13 cellular contexts compared by ENCODE assay signal in genomic region chr4:26372076-26372475, GRCh38. TPM values are rescaled to one million over a fixed set of nuclear protein-coding genes. Genes with fewer than 3 reads are reported as not detected.
DNase-seq lines count a peak whose midpoint lies in the region; ATAC-seq, FAIRE-seq and TF ChIP-seq lines count a peak whose summit lies in the region.
"Had no signal": no experiment of that assay in that cellular context is flagged by ENCODE, and none has a peak within 500 bp of the region (broad histone marks: within the 10 kb centered on the region; RNA-seq: fewer than 3 reads in every experiment).

No MANE protein-coding gene starts in this region.

- 87% methylated on average over 3 of the region's 3 CpGs for WGBS in A549 (ENCODE audit: missing lambda C conversion rate)
- 95% methylated on average over 3 of the region's 3 CpGs for WGBS in SK-N-SH (ENCODE audit: low lambda C conversion rate)

- TF ChIP-seq RAD21 in A549 (conservative IDR thresholded peaks at IDR 0.05 in 1 of 2, IDR thresholded peaks at IDR 0.05 in 1 of 2) (no peak), SK-N-SH (IDR thresholded peaks at IDR 0.05; ENCODE audit: low read length) (no peak)

- TF ChIP-seq CTCF in A549 (IDR thresholded peaks at IDR 0.05): no peak
- no peak for TF ChIP-seq CTCF in DOHH2 (IDR thresholded peaks at IDR 0.05; ENCODE audit: low read depth, low read length, poor library complexity, severe bottlenecking)
- TF ChIP-seq CTCF in SK-N-SH (IDR thresholded peaks at IDR 0.05): no peak

- H3K9me2 ChIP-seq in DOHH2 (replicated peaks; ENCODE audit: control insufficient read depth, low read length) (no peaks in the 10 kb centered on the region), SK-N-SH (no peaks in the 10 kb centered on the region)

- H2AFZ ChIP-seq in SK-N-SH (ENCODE audit: low read depth): no peak overlapping the region
- H2AFZ ChIP-seq: parathyroid adenoma had no signal

- no peak overlapping the region for H3K9ac ChIP-seq in SK-N-SH
- H3K9ac ChIP-seq: parathyroid adenoma had no signal

- POLR2A ChIA-PET in A549 (lab: Yijun Ruan, JAX): no interaction called here
- POLR2A ChIA-PET in SK-N-SH (lab: Yijun Ruan, JAX): no interaction called here

- no peaks in the 10 kb centered on the region for H3K27me3 ChIP-seq in DOHH2 (ENCODE audit: control insufficient read depth, low read length)
- no peaks in the 10 kb centered on the region for H3K27me3 ChIP-seq in SK-N-SH (ENCODE audit: insufficient read depth)
- H3K27me3 ChIP-seq: thyroid gland had no signal

- H3K27ac ChIP-seq in A549: no peak overlapping the region
- 0 out of 2 replicates have a peak overlapping the region, but pooled peaks have one; percentile 51 for H3K27ac ChIP-seq in DOHH2 (ENCODE audit: low read depth, low read length)
- H3K27ac ChIP-seq in SK-N-SH (ENCODE audit: low read depth in 2 of 2, low read length in 1 of 2): peak overlapping the region; percentile 37 to 62; a peak in 3 of 4 replicates
- H3K27ac ChIP-seq: parathyroid adenoma, thyroid gland had no signal

- H3K79me2 ChIP-seq in DOHH2 (ENCODE audit: control insufficient read depth, low read length) (peaks cover 95% of the 10 kb centered on the region), SK-N-SH (ENCODE audit: insufficient read depth) (peaks cover 71% of the 10 kb centered on the region)

- peaks cover 9% of the 10 kb centered on the region for H3F3A ChIP-seq in DOHH2 (ENCODE audit: control insufficient read depth, insufficient read depth)
- peaks cover 10% of the 10 kb centered on the region for H3F3A ChIP-seq in SK-N-SH (replicated peaks; ENCODE audit: insufficient read depth)

- H4K20me1 ChIP-seq in DOHH2 (ENCODE audit: control insufficient read depth, insufficient read depth, low read depth, low read length) (peaks cover 41% of the 10 kb centered on the region), SK-N-SH (ENCODE audit: insufficient read depth) (no peaks in the 10 kb centered on the region; the same call in 1 of the 2 replicates)

- peaks cover 8% of the 10 kb centered on the region; the same call in 1 of the 2 replicates for H3K36me3 ChIP-seq in DOHH2 (ENCODE audit: control insufficient read depth, low read length)
- peaks cover 0 to 6% of the 10 kb centered on the region in 2 experiments for H3K36me3 ChIP-seq in SK-N-SH (replicated peaks in 1 of 2; ENCODE audit: control insufficient read depth in 1 of 2, insufficient read depth in 2 of 2, low read length in 1 of 2)
- H3K36me3 ChIP-seq: thyroid gland had no signal

- peak overlapping the region; percentile 47 for H3K4me2 ChIP-seq in A549
- H3K4me2 ChIP-seq in DOHH2 (ENCODE audit: low read length): peak overlapping the region; percentile 73
- H3K4me2 ChIP-seq in SK-N-SH: no peak overlapping the region

- DNase-seq in A549 (ENCODE audit: low read depth in 1 of 2, low spot score in 1 of 2): no peak
- DNase-seq in SK-N-SH: no peak
- DNase-seq in left lobe of liver (ENCODE audit: low spot score): no peak
- no peak for DNase-seq in NCI-H2171 (lab: John Stamatoyannopoulos, UW)
- no peak for DNase-seq in NCI-H2107 treated with DMSO at 0.1 percent for 48 hours (lab: John Stamatoyannopoulos, UW; ENCODE audit: unreplicated experiment)
- DNase-seq: activated naive CD4-positive, alpha-beta T cell treated with anti-CD3 and anti-CD28 coated beads, Interleukin-2, amount 50 U/mL, for 16 hours; cerebellar nuclear complex; effector CD8-positive, alpha-beta T cell; left cardiac atrium had no signal

- H3K4me1 ChIP-seq in A549: peaks cover 35% of the 10 kb centered on the region
- peaks cover 40% of the 10 kb centered on the region for H3K4me1 ChIP-seq in DOHH2 (ENCODE audit: control insufficient read depth, low read length)
- peaks cover 15 to 35% of the 10 kb centered on the region in 2 experiments; a peak in 3 of 4 replicates for H3K4me1 ChIP-seq in SK-N-SH (ENCODE audit: control insufficient read depth in 1 of 2, insufficient read depth in 2 of 2, low read depth in 1 of 2, low read length in 1 of 2)
- H3K4me1 ChIP-seq: parathyroid adenoma had no signal

- H3K4me3 ChIP-seq in A549 (no peak overlapping the region), DOHH2 (ENCODE audit: low read length) (peak overlapping the region; percentile 50), SK-N-SH (ENCODE audit: low read depth in 2 of 2, low read length in 1 of 2) (no peak overlapping the region)
- H3K4me3 ChIP-seq: thyroid gland had no signal

- CTCF ChIA-PET in A549 (lab: Yijun Ruan, JAX) (interaction anchor here (1.1 kb wide), 1 partner anchor 42 kb away, joined by 3 read pairs; no protein-coding TSS in a partner anchor), SK-N-SH (lab: Yijun Ruan, JAX) (interaction anchor here (1.0 to 1.6 kb wide), 3 partner anchors 11 to 41 kb away, joined by 3 to 6 read pairs (median 4); no protein-coding TSS in a partner anchor)

- TF ChIP-seq EP300 in A549 (IDR thresholded peaks at IDR 0.05): no peak
- TF ChIP-seq EP300 in SK-N-SH (IDR thresholded peaks at IDR 0.05; ENCODE audit: borderline replicate concordance in 1 of 2, low read depth in 1 of 2, low read length in 1 of 2): no peak

- H3K9me3 ChIP-seq in A549 (no peaks in the 10 kb centered on the region), DOHH2 (ENCODE audit: control insufficient read depth, insufficient read depth, low read length) (no peaks in the 10 kb centered on the region), SK-N-SH (no peaks in the 10 kb centered on the region)
- H3K9me3 ChIP-seq: thyroid gland had no signal

- no peak for TF ChIP-seq POLR2A in A549 (IDR thresholded peaks at IDR 0.05; ENCODE audit: low read length)

- no peak for ATAC-seq in A549
- ATAC-seq in left lobe of liver: peak; percentile 36
- no peak for ATAC-seq in GM21576 (IDR thresholded peaks at IDR 0.05; ENCODE audit: unreplicated experiment)

- FAIRE-seq in A549 (lab: Jason Lieb, UNC): no peak

TF ChIP-seq in A549, 52 proteins besides CTCF, POLR2A, EP300 and RAD21 (continues in another document):
- TF ChIP-seq KDM5A (IDR thresholded peaks at IDR 0.05) (no peak), FOXS1 (CRISPR knock-in tag; IDR thresholded peaks at IDR 0.05) (no peak), HEYL (CRISPR knock-in tag; IDR thresholded peaks at IDR 0.05) (no peak), SMC3 (IDR thresholded peaks at IDR 0.05) (no peak), MYC (IDR thresholded peaks at IDR 0.05; ENCODE audit: borderline replicate concordance, low read length) (no peak), HES2 (IDR thresholded peaks at IDR 0.05) (no peak), BCL3 (IDR thresholded peaks at IDR 0.05) (no peak), ZC3H11A (IDR thresholded peaks at IDR 0.05) (no peak)

TF ChIP-seq in SK-N-SH, 30 proteins besides CTCF, POLR2A, EP300 and RAD21 (continues in another document):
- TF ChIP-seq MEF2A (IDR thresholded peaks at IDR 0.05; ENCODE audit: borderline replicate concordance, low read depth): no peak
- TF ChIP-seq IRF3 (IDR thresholded peaks at IDR 0.05; ENCODE audit: low read depth, low read length): no peak
- no peak for TF ChIP-seq REST (IDR thresholded peaks at IDR 0.05; ENCODE audit: low read depth, low read length)

RNA-seq across cellular contexts. Expression of gene RBPJ, which starts 51.3 kb away (rescaled TPM):
- 28.9 and 37.1 TPM in 2 replicates for polyA plus RNA-seq in A549 (2011; rRNA removed)
- polyA plus RNA-seq in A549 (2012; cell fraction: cytosol; rRNA removed): 6.8 and 8.3 TPM in 2 replicates
- 8.4 and 12.0 TPM in 2 replicates for polyA plus RNA-seq in A549 (2012; cell fraction: nucleus; rRNA removed)
- 16.0 to 17.6 TPM (median 16.5 TPM) in 3 replicates for polyA plus RNA-seq in A549 (2017; fragmentation: RNase III; extraction: RNeasy Plus Mini Kit Qiagen cat#74134 plus additional on column Dnase treatment)
- polyA minus RNA-seq in A549 (2011; rRNA and poly(A)+ RNA removed): 17.9 and 20.3 TPM in 2 replicates
- 13.8 and 16.4 TPM in 2 replicates for polyA plus RNA-seq in SK-N-SH (2012; rRNA removed)
- polyA plus RNA-seq in SK-N-SH (2012; cell fraction: cytosol; rRNA removed): 14.2 and 16.3 TPM in 2 replicates
- 29.8 and 46.5 TPM in 2 replicates for polyA plus RNA-seq in SK-N-SH (2012; cell fraction: nucleus; rRNA removed)
- 21.5 TPM for total RNA-seq in left lobe of liver

Comparison
In these comparisons a context has a peak if more than half of its experiments do, and no peak if none do; other contexts are left out.
1. H3K27ac ChIP-seq: peak in DOHH2 (single experiment) and SK-N-SH (2 of 2); none in A549 (0 of 2).